Comparison of ENCODE assay signal across 17 cellular contexts in the genomic region with DNA sequence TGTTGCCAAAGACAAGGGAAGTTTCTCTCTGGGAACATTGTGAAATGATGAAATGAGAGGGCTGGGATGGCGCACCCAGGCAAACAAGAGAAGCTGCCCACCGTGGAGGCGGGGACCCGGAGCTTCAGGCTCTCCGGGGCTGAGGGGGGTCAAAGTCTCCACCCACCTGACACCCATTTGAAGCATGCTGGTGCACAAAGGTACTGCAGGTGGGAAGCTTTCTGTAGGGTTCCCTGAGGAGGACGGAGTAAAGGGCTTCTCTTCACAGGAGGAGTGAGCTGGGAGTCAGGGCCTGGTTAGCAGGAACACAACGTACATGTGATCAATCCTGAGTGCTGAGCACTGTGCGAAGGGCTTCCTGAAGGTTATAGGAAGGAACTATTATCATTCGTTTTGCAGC.
DNase-seq lines count a peak whose midpoint lies in the region; ATAC-seq and TF ChIP-seq lines count a peak whose summit lies in the region.
"Had no signal": no experiment of that assay in that cellular context is flagged by ENCODE, and none has a peak within 500 bp of the region (broad histone marks: within the 10 kb centered on the region; RNA-seq: fewer than 3 reads in every experiment).

No MANE protein-coding gene starts in this region.

- H3K4me2 ChIP-seq in SK-N-SH: no peak overlapping the region

- in situ Hi-C loops in Panc1 (cut with HindIII; ENCODE audit: low pct_unique_long_range_greater_than_20kb, low sequenced_read_pairs): no loop called here
- in situ Hi-C loops in gastrocnemius medialis (cut with MboI; ENCODE audit: low sequenced_read_pairs in 4 of 4): no loop called here

- H3K9ac ChIP-seq in SK-N-SH: no peak overlapping the region

- H3K4me1 Mint-ChIP-seq in endothelial cell (ENCODE audit: unreplicated experiment): peaks cover 13% of the 10 kb centered on the region
- peaks cover 6% of the 10 kb centered on the region for H3K4me1 Mint-ChIP-seq in type B pancreatic cell (ENCODE audit: unreplicated experiment)

- H3K27me3 Mint-ChIP-seq in endothelial cell (ENCODE audit: unreplicated experiment): peaks cover 5% of the 10 kb centered on the region
- H3K27me3 Mint-ChIP-seq in type B pancreatic cell: peaks cover 33% of the 10 kb centered on the region

- TF ChIP-seq RAD21 in SK-N-SH (IDR thresholded peaks at IDR 0.05; ENCODE audit: low read length): no peak

- CTCF ChIA-PET in SK-N-SH (lab: Yijun Ruan, JAX) (interaction anchor here (0.6 to 3.6 kb wide), 11 partner anchors 10 to 1445 kb away, joined by 3 to 22 read pairs (median 3); no protein-coding TSS in a partner anchor), Panc1 (lab: Charles Lee) (interaction anchor here (0.7 kb wide), 1 partner anchor 58 kb away, joined by 3 read pairs; no protein-coding TSS in a partner anchor)

- H3K4me3 Mint-ChIP-seq in endothelial cell (ENCODE audit: unreplicated experiment) (no peak overlapping the region), type B pancreatic cell (no peak overlapping the region)
- H3K4me3 Mint-ChIP-seq: CD8-positive, alpha-beta memory T cell had no signal

- H2AFZ ChIP-seq in SK-N-SH (ENCODE audit: low read depth): no peak overlapping the region

- no peaks in the 10 kb centered on the region for H3F3A ChIP-seq in SK-N-SH (replicated peaks; ENCODE audit: insufficient read depth)

- H3K4me1 ChIP-seq in SK-N-SH (ENCODE audit: control insufficient read depth in 1 of 2, insufficient read depth in 2 of 2, low read depth in 1 of 2, low read length in 1 of 2) (no peaks in the 10 kb centered on the region; a peak in 1 of 4 replicates), Panc1 (ENCODE audit: control insufficient read depth, insufficient read depth, low read length) (no peaks in the 10 kb centered on the region), gastrocnemius medialis (peaks cover 0 to 4% of the 10 kb centered on the region in 2 donors)

- H3K79me2 ChIP-seq in SK-N-SH (ENCODE audit: insufficient read depth): no peaks in the 10 kb centered on the region

- H3K36me3 Mint-ChIP-seq in endothelial cell (ENCODE audit: low read depth, unreplicated experiment) (no peaks in the 10 kb centered on the region), type B pancreatic cell (no peaks in the 10 kb centered on the region)
- H3K36me3 Mint-ChIP-seq: CD8-positive, alpha-beta memory T cell had no signal

- H3K9me3 ChIP-seq in SK-N-SH (peaks cover 7% of the 10 kb centered on the region; the same call in 1 of the 2 replicates), Panc1 (ENCODE audit: control insufficient read depth, insufficient read depth, low read depth, low read length) (no peaks in the 10 kb centered on the region), gastrocnemius medialis (no peaks in the 10 kb centered on the region)
- H3K9me3 ChIP-seq: BE2C had no signal

- ATAC-seq in SK-N-SH treated with all-trans-retinoic acid at 6 μM for 48 hours (no peak), Panc1 (peak; percentile 51; the same call in 1 of the 2 replicates), gastrocnemius medialis (no peak), HG03354 (IDR thresholded peaks at IDR 0.05; ENCODE audit: poor library complexity, severe bottlenecking, unreplicated experiment) (no peak)

- no TSS peak for BruUV-seq in Panc1 (replicated peaks; lab: Mats Ljungman, UMichigan)

- no peaks in the 10 kb centered on the region for H3K27me3 ChIP-seq in SK-N-SH (ENCODE audit: insufficient read depth)
- 0 out of 2 replicates have a peak, but pooled peaks cover 2% of the 10 kb centered on the region for H3K27me3 ChIP-seq in Panc1 (ENCODE audit: control insufficient read depth, insufficient read depth, low read length)
- peaks cover 26 to 32% (median 30%) of the 10 kb centered on the region in 3 donors for H3K27me3 ChIP-seq in gastrocnemius medialis
- H3K27me3 ChIP-seq: BE2C had no signal

- POLR2A ChIA-PET in SK-N-SH (lab: Yijun Ruan, JAX) (no interaction called here), Panc1 (lab: Charles Lee) (interaction anchor here (0.6 to 0.7 kb wide), 3 partner anchors 14 to 126 kb away, joined by 4 to 5 read pairs (median 4); no protein-coding TSS in a partner anchor)

- intact Hi-C loops in Panc1 (cut with micrococcal nuclease; ENCODE audit: unreplicated experiment): loop anchor here (10.0 kb wide), 1 partner anchor 296 kb away; no protein-coding TSS in a partner anchor
- intact Hi-C loops in gastrocnemius medialis (cut with DNase I; ENCODE audit: low total_unique reads): no loop called here

- H3K27ac Mint-ChIP-seq in endothelial cell (ENCODE audit: unreplicated experiment): no peak overlapping the region
- no peak overlapping the region for H3K27ac Mint-ChIP-seq in type B pancreatic cell
- H3K27ac Mint-ChIP-seq: CD8-positive, alpha-beta memory T cell had no signal

- no peak overlapping the region for H3K4me3 ChIP-seq in SK-N-SH (ENCODE audit: low read depth in 2 of 2, low read length in 1 of 2)
- H3K4me3 ChIP-seq in Panc1 (ENCODE audit: low read depth in 2 of 2, low read length in 2 of 2): no peak overlapping the region
- H3K4me3 ChIP-seq in gastrocnemius medialis: no peak overlapping the region

- H3K36me3 ChIP-seq in SK-N-SH (replicated peaks in 1 of 2; ENCODE audit: control insufficient read depth in 1 of 2, insufficient read depth in 2 of 2, low read length in 1 of 2): no peaks in the 10 kb centered on the region
- H3K36me3 ChIP-seq in Panc1 (ENCODE audit: control insufficient read depth, insufficient read depth, low read length): no peaks in the 10 kb centered on the region
- no peaks in the 10 kb centered on the region for H3K36me3 ChIP-seq in gastrocnemius medialis
- H3K36me3 ChIP-seq: BE2C had no signal

- no peak for TF ChIP-seq CTCF in SK-N-SH (IDR thresholded peaks at IDR 0.05)
- no peak for TF ChIP-seq CTCF in Panc1 (IDR thresholded peaks at IDR 0.05)
- TF ChIP-seq CTCF in endothelial cell (IDR thresholded peaks at IDR 0.05; ENCODE audit: unreplicated experiment): peak; percentile 15
- TF ChIP-seq CTCF in type B pancreatic cell (conservative IDR thresholded peaks at IDR 0.05): peak; percentile 35
- TF ChIP-seq CTCF in gastrocnemius medialis (IDR thresholded peaks at IDR 0.05 in 4 of 5, conservative IDR thresholded peaks at IDR 0.05 in 1 of 5): no peak

- TF ChIP-seq EP300 in SK-N-SH (IDR thresholded peaks at IDR 0.05; ENCODE audit: borderline replicate concordance in 1 of 2, low read depth in 1 of 2, low read length in 1 of 2): no peak

- H3K27ac ChIP-seq in SK-N-SH (ENCODE audit: low read depth in 2 of 2, low read length in 1 of 2) (no peak overlapping the region), Panc1 (ENCODE audit: low read length) (no peak overlapping the region), gastrocnemius medialis (no peak overlapping the region)
- H3K27ac ChIP-seq: HL-60 had no signal

- no peaks in the 10 kb centered on the region for H4K20me1 ChIP-seq in SK-N-SH (ENCODE audit: insufficient read depth)

- H3K9me2 ChIP-seq in SK-N-SH: no peaks in the 10 kb centered on the region

- DNase-seq in SK-N-SH: peak; percentile 50
- DNase-seq in Panc1 (ENCODE audit: low read depth, low spot score): no peak
- no peak for DNase-seq in endothelial cell (ENCODE audit: low spot score)
- DNase-seq in type B pancreatic cell (ENCODE audit: extremely low spot score, unreplicated experiment): no peak
- DNase-seq in gastrocnemius medialis: no peak
- no peak for DNase-seq in NCI-H2196 treated with DMSO at 0.1 percent for 48 hours (lab: John Stamatoyannopoulos, UW; ENCODE audit: unreplicated experiment)
- DNase-seq: BE2C; CD8-positive, alpha-beta memory T cell; KBM-7; NCI-H1694 treated with DMSO at 0.1 percent for 48 hours; NCI-H2171; NCI-H69; SHP77; T-helper 2 cell had no signal

- WGBS in SK-N-SH (ENCODE audit: low lambda C conversion rate): 54% methylated on average over 9 of the region's 9 CpGs

- H3K9me3 Mint-ChIP-seq in endothelial cell (ENCODE audit: unreplicated experiment) (no peaks in the 10 kb centered on the region), type B pancreatic cell (no peaks in the 10 kb centered on the region)
- H3K9me3 Mint-ChIP-seq: CD8-positive, alpha-beta memory T cell had no signal

- no peak for TF ChIP-seq POLR2A in gastrocnemius medialis (IDR thresholded peaks at IDR 0.05)

TF ChIP-seq in SK-N-SH, 30 proteins besides CTCF, POLR2A, EP300 and RAD21:
- TF ChIP-seq, protein P1, sequence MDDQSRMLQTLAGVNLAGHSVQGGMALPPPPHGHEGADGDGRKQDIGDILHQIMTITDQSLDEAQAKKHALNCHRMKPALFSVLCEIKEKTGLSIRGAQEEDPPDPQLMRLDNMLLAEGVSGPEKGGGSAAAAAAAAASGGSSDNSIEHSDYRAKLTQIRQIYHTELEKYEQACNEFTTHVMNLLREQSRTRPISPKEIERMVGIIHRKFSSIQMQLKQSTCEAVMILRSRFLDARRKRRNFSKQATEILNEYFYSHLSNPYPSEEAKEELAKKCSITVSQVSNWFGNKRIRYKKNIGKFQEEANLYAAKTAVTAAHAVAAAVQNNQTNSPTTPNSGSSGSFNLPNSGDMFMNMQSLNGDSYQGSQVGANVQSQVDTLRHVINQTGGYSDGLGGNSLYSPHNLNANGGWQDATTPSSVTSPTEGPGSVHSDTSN (IDR thresholded peaks at IDR 0.05): no peak
- no peak for TF ChIP-seq MEF2A (IDR thresholded peaks at IDR 0.05; ENCODE audit: borderline replicate concordance, low read depth)
TF ChIP-seq in SK-N-SH: peak in this region for 0.

TF ChIP-seq in SK-N-SH treated with all-trans-retinoic acid at 6 μM for 48 hours, 23 proteins besides CTCF, POLR2A, EP300 and RAD21 (continues in another document):
- TF ChIP-seq, protein P2, sequence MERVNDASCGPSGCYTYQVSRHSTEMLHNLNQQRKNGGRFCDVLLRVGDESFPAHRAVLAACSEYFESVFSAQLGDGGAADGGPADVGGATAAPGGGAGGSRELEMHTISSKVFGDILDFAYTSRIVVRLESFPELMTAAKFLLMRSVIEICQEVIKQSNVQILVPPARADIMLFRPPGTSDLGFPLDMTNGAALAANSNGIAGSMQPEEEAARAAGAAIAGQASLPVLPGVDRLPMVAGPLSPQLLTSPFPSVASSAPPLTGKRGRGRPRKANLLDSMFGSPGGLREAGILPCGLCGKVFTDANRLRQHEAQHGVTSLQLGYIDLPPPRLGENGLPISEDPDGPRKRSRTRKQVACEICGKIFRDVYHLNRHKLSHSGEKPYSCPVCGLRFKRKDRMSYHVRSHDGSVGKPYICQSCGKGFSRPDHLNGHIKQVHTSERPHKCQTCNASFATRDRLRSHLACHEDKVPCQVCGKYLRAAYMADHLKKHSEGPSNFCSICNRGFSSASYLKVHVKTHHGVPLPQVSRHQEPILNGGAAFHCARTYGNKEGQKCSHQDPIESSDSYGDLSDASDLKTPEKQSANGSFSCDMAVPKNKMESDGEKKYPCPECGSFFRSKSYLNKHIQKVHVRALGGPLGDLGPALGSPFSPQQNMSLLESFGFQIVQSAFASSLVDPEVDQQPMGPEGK (CRISPR knock-in tag; IDR thresholded peaks at IDR 0.05; ENCODE audit: borderline replicate concordance): no peak
- no peak for TF ChIP-seq ZNF70 (CRISPR knock-in tag; IDR thresholded peaks at IDR 0.05)
- no peak for TF ChIP-seq ZNF8 (CRISPR knock-in tag; IDR thresholded peaks at IDR 0.05)
- no peak for TF ChIP-seq TCF4 (CRISPR knock-in tag; IDR thresholded peaks at IDR 0.05; ENCODE audit: borderline replicate concordance)

Comparison
In these comparisons a context has a peak if more than half of its experiments do, and no peak if none do; other contexts are left out.
1. CTCF ChIP-seq: peak in endothelial cell (single experiment) and type B pancreatic cell (single experiment); none in SK-N-SH (single experiment), Panc1 (single experiment) and gastrocnemius medialis (0 of 5).